Comparison of ENCODE assay signal across 21 cellular contexts in genomic region chr5:164498393-164498792, GRCh38.
A peak's percentile ranks its signal among the peaks of the same experiment; 100 is the strongest.
DNase-seq lines count a peak whose midpoint lies in the region; ATAC-seq and TF ChIP-seq lines count a peak whose summit lies in the region.
"Had no signal": no experiment of that assay in that cellular context is flagged by ENCODE, and none has a peak within 500 bp of the region (broad histone marks: within the 10 kb centered on the region; RNA-seq: fewer than 3 reads in every experiment).

No MANE protein-coding gene starts in this region.

- no peak for TF ChIP-seq CTCF in endodermal cell (conservative IDR thresholded peaks at IDR 0.05)

- no peak overlapping the region for H3K4me3 Mint-ChIP-seq in endodermal cell
- H3K4me3 Mint-ChIP-seq: CD4-positive, CD25-positive, alpha-beta regulatory T cell had no signal

- peaks cover 3% of the 10 kb centered on the region for H3K9me3 Mint-ChIP-seq in endodermal cell

- in situ Hi-C loops in G401 (cut with HindIII; ENCODE audit: low sequenced_read_pairs) = no loop called here

- H3K27me3 ChIP-seq in HUES48 (ENCODE audit: control insufficient read depth, insufficient read depth, low read length) (no peaks in the 10 kb centered on the region), endodermal cell (ENCODE audit: control insufficient read depth, insufficient read depth, low read length, poor library complexity, severe bottlenecking) (no peaks in the 10 kb centered on the region)

- H3K9ac ChIP-seq in HUES48 (ENCODE audit: low read depth, low read length) (no peak overlapping the region), endodermal cell (ENCODE audit: extremely low read depth, low read length, poor library complexity, severe bottlenecking) (no peak overlapping the region)
- H3K9ac ChIP-seq: KMS-11 had no signal

- H3K9me3 ChIP-seq in HUES48 (ENCODE audit: control insufficient read depth, insufficient read depth, low read length) (no peaks in the 10 kb centered on the region), endodermal cell (ENCODE audit: control insufficient read depth, low read length) (no peaks in the 10 kb centered on the region)

- H3K27ac ChIP-seq in HUES48 (ENCODE audit: low read depth, low read length) (peak overlapping the region; percentile 82), endodermal cell (ENCODE audit: low read depth, low read length) (no peak overlapping the region)
- H3K27ac ChIP-seq: KMS-11 had no signal

- H3K4me1 Mint-ChIP-seq in endodermal cell = peaks cover 36% of the 10 kb centered on the region
- H3K4me1 Mint-ChIP-seq: CD4-positive, CD25-positive, alpha-beta regulatory T cell had no signal

- H3K4me1 ChIP-seq in HUES48 (ENCODE audit: control insufficient read depth, insufficient read depth, low read length) (peaks cover 34% of the 10 kb centered on the region), endodermal cell (ENCODE audit: control insufficient read depth, insufficient read depth, low read length) (peaks cover 10% of the 10 kb centered on the region)

- H3K4me3 ChIP-seq in HUES48 (ENCODE audit: low read depth, low read length) (peak overlapping the region; percentile 27; the same call in 1 of the 2 replicates), endodermal cell (ENCODE audit: low read length) (peak overlapping the region; percentile 55)

- H3K36me3 Mint-ChIP-seq in endodermal cell (ENCODE audit: low read depth) = no peaks in the 10 kb centered on the region
- H3K36me3 Mint-ChIP-seq: CD4-positive, CD25-positive, alpha-beta regulatory T cell had no signal

- H3K27me3 Mint-ChIP-seq in endodermal cell (ENCODE audit: insufficient read depth) = no peaks in the 10 kb centered on the region
- H3K27me3 Mint-ChIP-seq: CD4-positive, CD25-positive, alpha-beta regulatory T cell had no signal

- no peak overlapping the region for H3K27ac Mint-ChIP-seq in endodermal cell
- H3K27ac Mint-ChIP-seq: CD4-positive, CD25-positive, alpha-beta regulatory T cell had no signal

- DNase-seq in G401 (ENCODE audit: low spot score) (peak; percentile 3), endodermal cell (no peak), midbrain (lab: John Stamatoyannopoulos, UW) (peak; percentile 22), medulla oblongata (ENCODE audit: extremely low spot score) (no peak), germinal center (ENCODE audit: low spot score) (no peak)
- DNase-seq: CD4-positive, CD25-positive, alpha-beta regulatory T cell; EL; GOT3; IMR-90; NCI-H1092 treated with DMSO at 0.1 percent for 48 hours; NCI-H2029 treated with DMSO at 0.1 percent for 48 hours; NCI-H226; NCI-H510A treated with DMSO at 0.1 percent for 48 hours; NCI-H774; PC-3; RPMI8226 had no signal

- no peaks in the 10 kb centered on the region for H3K36me3 ChIP-seq in HUES48 (ENCODE audit: control insufficient read depth, insufficient read depth, low read length)
- no peaks in the 10 kb centered on the region for H3K36me3 ChIP-seq in endodermal cell (ENCODE audit: control insufficient read depth, insufficient read depth, low read length)

- no peak for ATAC-seq in GM18873 (IDR thresholded peaks at IDR 0.05; ENCODE audit: low FRiP score, unreplicated experiment)
- ATAC-seq in GM19351 (IDR thresholded peaks at IDR 0.05; ENCODE audit: unreplicated experiment) = no peak
- ATAC-seq: PC-3, SK-N-SH treated with all-trans-retinoic acid at 6 μM for 48 hours had no signal

Comparison
In these comparisons a context has a peak if more than half of its experiments do, and no peak if none do; other contexts are left out.
1. DNase-seq: peak in G401 (single experiment) and midbrain (single experiment); none in endodermal cell (single experiment), medulla oblongata (single experiment) and germinal center (single experiment).